Comparison of ENCODE assay signal across 19 cellular contexts in the genomic region with DNA sequence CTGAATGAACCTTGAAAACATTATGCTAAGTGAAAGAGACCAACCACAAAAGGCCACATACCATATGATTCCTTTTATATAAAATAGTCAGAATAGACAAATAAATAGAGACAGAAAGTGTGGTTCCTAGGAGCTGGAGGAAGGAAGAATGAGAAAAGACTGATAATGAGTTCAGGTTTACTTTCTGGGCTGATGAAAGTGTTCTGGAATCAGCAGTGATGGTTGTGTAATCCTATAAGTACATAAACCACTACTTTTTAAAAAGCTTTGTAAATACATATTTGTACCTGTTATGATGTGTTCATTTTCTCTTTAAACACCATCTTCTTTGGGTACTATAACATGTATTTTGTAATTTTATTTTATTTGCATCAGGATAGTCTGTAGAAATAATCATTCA. TPM values are rescaled to one million over a fixed set of nuclear protein-coding genes. Genes with fewer than 3 reads are reported as not detected.
A peak's percentile ranks its signal among the peaks of the same experiment; 100 is the strongest.
DNase-seq lines count a peak whose midpoint lies in the region; ATAC-seq, FAIRE-seq and TF ChIP-seq lines count a peak whose summit lies in the region.
"Had no signal": no experiment of that assay in that cellular context is flagged by ENCODE, and none has a peak within 500 bp of the region (broad histone marks: within the 10 kb centered on the region; RNA-seq: fewer than 3 reads in every experiment).

No MANE protein-coding gene starts in this region.

- POLR2A ChIA-PET in HepG2 (lab: Yijun Ruan, JAX) = no interaction called here

- H2AFZ ChIP-seq in HepG2 (ENCODE audit: low read length) = no peak overlapping the region
- no peak overlapping the region for H2AFZ ChIP-seq in astrocyte (ENCODE audit: low read depth, low read length)
- H2AFZ ChIP-seq: GM23338 had no signal

- no peaks in the 10 kb centered on the region for H3K79me2 ChIP-seq in HepG2 (ENCODE audit: insufficient read depth, low read length)
- H3K79me2 ChIP-seq in astrocyte (ENCODE audit: insufficient read depth, low read length) = no peaks in the 10 kb centered on the region

- no peak overlapping the region for H3K9ac ChIP-seq in HepG2 (ENCODE audit: insufficient read depth, low read depth, low read length)
- H3K9ac ChIP-seq in astrocyte (ENCODE audit: low read length) = no peak overlapping the region
- H3K9ac ChIP-seq: BLaER1 treated with 17β-estradiol and CSF1 and Interleukin-3, amounts not matched to agents 10 nM and 100 nM had no signal

- H3K4me1 Mint-ChIP-seq in astrocyte (ENCODE audit: low read depth, unreplicated experiment) = no peaks in the 10 kb centered on the region
- H3K4me1 Mint-ChIP-seq: CD4-positive, CD25-positive, alpha-beta regulatory T cell had no signal

- ATAC-seq in right lobe of liver (peak; percentile 28 to 72 (median 50)), HepG2 (no peak), left lung (peak; percentile 19)
- ATAC-seq: GM12878, GM23338 had no signal

- no peak for TF ChIP-seq EP300 in HepG2 (IDR thresholded peaks at IDR 0.05; ENCODE audit: low read depth in 2 of 2, low read length in 2 of 2)
- no peak for TF ChIP-seq EP300 in HepG2 (CRISPR knock-in tag; IDR thresholded peaks at IDR 0.05; ENCODE audit: borderline replicate concordance)

- no peak overlapping the region for H3K27ac ChIP-seq in right lobe of liver
- H3K27ac ChIP-seq in HepG2 (ENCODE audit: extremely low read length, insufficient read depth, low read length) = no peak overlapping the region
- H3K27ac ChIP-seq in astrocyte (ENCODE audit: low read depth, low read length) = no peak overlapping the region
- H3K27ac ChIP-seq in left lung = no peak overlapping the region
- H3K27ac ChIP-seq: BLaER1 treated with 17β-estradiol and CSF1 and Interleukin-3, amounts not matched to agents 10 nM and 100 nM; HL-60 had no signal

- TF ChIP-seq RAD21 in HepG2 (CRISPR knock-in tag; IDR thresholded peaks at IDR 0.05) = no peak

- H3K4me2 ChIP-seq in HepG2 (ENCODE audit: low read depth, low read length) = no peak overlapping the region
- no peak overlapping the region for H3K4me2 ChIP-seq in astrocyte (ENCODE audit: low read length)
- H3K4me2 ChIP-seq: BLaER1 treated with 17β-estradiol and CSF1 and Interleukin-3, amounts not matched to agents 10 nM and 100 nM; GM23338 had no signal

- H4K20me1 ChIP-seq in HepG2 (ENCODE audit: insufficient read depth, low read length) (no peaks in the 10 kb centered on the region), astrocyte (ENCODE audit: insufficient read depth, low read length) (no peaks in the 10 kb centered on the region)

- H3K27me3 Mint-ChIP-seq in astrocyte (ENCODE audit: low read depth, unreplicated experiment) = no peaks in the 10 kb centered on the region
- H3K27me3 Mint-ChIP-seq: CD4-positive, CD25-positive, alpha-beta regulatory T cell had no signal

- H3K27ac Mint-ChIP-seq in astrocyte (ENCODE audit: unreplicated experiment) = no peak overlapping the region
- H3K27ac Mint-ChIP-seq: CD4-positive, CD25-positive, alpha-beta regulatory T cell; GM23338 had no signal

- no peaks in the 10 kb centered on the region for H3K9me3 Mint-ChIP-seq in astrocyte (ENCODE audit: unreplicated experiment)
- H3K9me3 Mint-ChIP-seq: CD4-positive, CD25-positive, alpha-beta regulatory T cell; GM23338 had no signal

- H3K4me3 Mint-ChIP-seq in astrocyte (ENCODE audit: unreplicated experiment) = no peak overlapping the region
- H3K4me3 Mint-ChIP-seq: CD4-positive, CD25-positive, alpha-beta regulatory T cell; GM23338 had no signal

- BruUV-seq in HepG2 (replicated peaks; lab: Mats Ljungman, UMichigan) = no TSS peak

- CTCF ChIA-PET in HepG2 (lab: Yijun Ruan, JAX; ENCODE audit: low intra/inter-chr PET ratio, low total read pairs) = no interaction called here

- H3K27me3 ChIP-seq in right lobe of liver = no peaks in the 10 kb centered on the region
- H3K27me3 ChIP-seq in HepG2 (ENCODE audit: control insufficient read depth in 1 of 2, insufficient read depth in 2 of 2, low read length in 2 of 2) = no peaks in the 10 kb centered on the region
- H3K27me3 ChIP-seq in astrocyte (ENCODE audit: insufficient read depth, low read length) = no peaks in the 10 kb centered on the region
- H3K27me3 ChIP-seq in left lung = no peaks in the 10 kb centered on the region

- TF ChIP-seq POLR2A in right lobe of liver (IDR thresholded peaks at IDR 0.05) (no peak), HepG2 (IDR thresholded peaks at IDR 0.05; ENCODE audit: insufficient read depth in 1 of 2, low read depth in 2 of 2, low read length in 2 of 2) (no peak)

- no peaks in the 10 kb centered on the region for H3K36me3 Mint-ChIP-seq in astrocyte (ENCODE audit: low read depth, unreplicated experiment)
- H3K36me3 Mint-ChIP-seq: CD4-positive, CD25-positive, alpha-beta regulatory T cell had no signal

- H3K9me3 ChIP-seq in right lobe of liver (no peaks in the 10 kb centered on the region), HepG2 (ENCODE audit: low read length) (no peaks in the 10 kb centered on the region), astrocyte (ENCODE audit: insufficient read depth, low read depth, low read length) (no peaks in the 10 kb centered on the region), left lung (no peaks in the 10 kb centered on the region)
- H3K9me3 ChIP-seq: BLaER1 treated with 17β-estradiol and CSF1 and Interleukin-3, amounts not matched to agents 10 nM and 100 nM had no signal

- H3K36me3 ChIP-seq in right lobe of liver (no peaks in the 10 kb centered on the region), HepG2 (replicated peaks in 1 of 2; ENCODE audit: control insufficient read depth in 1 of 2, insufficient read depth in 2 of 2, low read length in 2 of 2) (no peaks in the 10 kb centered on the region), astrocyte (ENCODE audit: insufficient read depth, low read length) (no peaks in the 10 kb centered on the region), left lung (no peaks in the 10 kb centered on the region)
- H3K36me3 ChIP-seq: BLaER1 treated with 17β-estradiol and CSF1 and Interleukin-3, amounts not matched to agents 10 nM and 100 nM had no signal

- H3K4me3 ChIP-seq in right lobe of liver (no peak overlapping the region), HepG2 (replicated peaks in 1 of 3; ENCODE audit: insufficient read depth in 1 of 3, low read depth in 2 of 3, low read length in 3 of 3) (no peak overlapping the region), astrocyte (ENCODE audit: insufficient read depth, low read depth, low read length) (no peak overlapping the region), left lung (no peak overlapping the region)
- H3K4me3 ChIP-seq: BLaER1 treated with 17β-estradiol and CSF1 and Interleukin-3, amounts not matched to agents 10 nM and 100 nM; GM12878; GM23338 had no signal

- FAIRE-seq in HepG2 (lab: Jason Lieb, UNC) (no peak), astrocyte (lab: Jason Lieb, UNC) (peak; percentile 96)
- FAIRE-seq: GM12878, GM18507 had no signal

- TF ChIP-seq CTCF in right lobe of liver (IDR thresholded peaks at IDR 0.05) = no peak
- TF ChIP-seq CTCF in HepG2 (CRISPR knock-in tag; IDR thresholded peaks at IDR 0.05) = no peak
- TF ChIP-seq CTCF in astrocyte (IDR thresholded peaks at IDR 0.05; ENCODE audit: insufficient read depth, low read depth, low read length) = no peak
- TF ChIP-seq CTCF in left lung (IDR thresholded peaks at IDR 0.05) = no peak

- DNase-seq in right lobe of liver = no peak
- no peak for DNase-seq in HepG2 (ENCODE audit: low spot score)
- no peak for DNase-seq in astrocyte (ENCODE audit: low read depth)
- DNase-seq in left lung = no peak
- no peak for DNase-seq in NCI-H2171 (lab: John Stamatoyannopoulos, UW)
- DNase-seq in UCSD-AML1 (lab: John Stamatoyannopoulos, UW; ENCODE audit: unreplicated experiment) = no peak
- no peak for DNase-seq in stimulated activated CD4-positive, alpha-beta T cell treated with anti-CD3 and anti-CD28 coated beads, Interleukin-2, amount 100 ng/mL, for 24 hours
- DNase-seq: 8988T; ACHN; Calu3; CD4-positive, CD25-positive, alpha-beta regulatory T cell; DMS 273 treated with DMSO at 0.1 percent for 48 hours; H7 had no signal

- H3K4me1 ChIP-seq in right lobe of liver (no peaks in the 10 kb centered on the region), HepG2 (ENCODE audit: insufficient read depth, low read length) (no peaks in the 10 kb centered on the region), astrocyte (ENCODE audit: insufficient read depth, low read length) (no peaks in the 10 kb centered on the region), left lung (no peaks in the 10 kb centered on the region)
- H3K4me1 ChIP-seq: BLaER1 treated with 17β-estradiol and CSF1 and Interleukin-3, amounts not matched to agents 10 nM and 100 nM had no signal

- in situ Hi-C loops in HepG2 (cut with HindIII; ENCODE audit: extremely low pct_ligation_motif_present, low pct_unique_long_range_greater_than_20kb) = no loop called here

- intact Hi-C loops in right lobe of liver (cut with DNase I) (no loop called here), HepG2 (cut with micrococcal nuclease; ENCODE audit: unreplicated experiment) (no loop called here), left lung (cut with DNase I) (no loop called here)

RNA-seq across cellular contexts. Expression of a gene that starts 20.6 kb away (rescaled TPM):
- total RNA-seq in right lobe of liver = 10 to 100 TPM; 13.3 to 42.1 (median 23.1) TPM
- 38.0 and 53.3 TPM in 2 replicates for total RNA-seq in HepG2 (2016; rRNA removed; fragmentation: Illumina TruSeq; extraction: Trizol)
- total RNA-seq in HepG2 (2016; cell fraction: cytosol; rRNA removed; fragmentation: Illumina TruSeq; extraction: Trizol; ENCODE audit: low read depth) = 14.2 and 15.4 TPM in 2 replicates
- 38.2 and 51.8 TPM in 2 replicates for total RNA-seq in HepG2 (2016; cell fraction: insoluble cytoplasmic fraction; rRNA removed; fragmentation: Illumina TruSeq; extraction: Trizol)
- total RNA-seq in HepG2 (2016; cell fraction: membrane; rRNA removed; fragmentation: Illumina TruSeq; extraction: Trizol) = 14.3 and 19.0 TPM in 2 replicates
- 16.5 and 17.3 TPM in 2 replicates for total RNA-seq in HepG2 (2016; cell fraction: nucleus; rRNA removed; fragmentation: Illumina TruSeq; extraction: Trizol)
- polyA plus RNA-seq in HepG2 (2011; rRNA removed) = 7.7 and 12.2 TPM in 2 replicates
- polyA plus RNA-seq in HepG2 (2011; cell fraction: cytosol; rRNA removed) = 8.5 and 9.1 TPM in 2 replicates
- 2.2 and 3.0 TPM in 2 replicates for polyA plus RNA-seq in HepG2 (2011; cell fraction: nucleus; rRNA removed)
- 15.9 and 17.9 TPM in 2 replicates for polyA plus RNA-seq in HepG2 (2012)
- polyA plus RNA-seq in HepG2 (2016; cell fraction: cytosol; fragmentation: Illumina TruSeq; extraction: Trizol; ENCODE audit: low read depth) = 12.3 and 13.7 TPM in 2 replicates
- polyA plus RNA-seq in HepG2 (2016; cell fraction: insoluble cytoplasmic fraction; fragmentation: Illumina TruSeq; extraction: Trizol; ENCODE audit: low read depth) = 47.9 and 50.6 TPM in 2 replicates
- polyA plus RNA-seq in HepG2 (2016; cell fraction: membrane; fragmentation: Illumina TruSeq; extraction: Trizol; ENCODE audit: low read depth) = 14.0 and 14.3 TPM in 2 replicates
- polyA plus RNA-seq in HepG2 (2016; cell fraction: nucleus; fragmentation: Illumina TruSeq; extraction: Trizol; ENCODE audit: insufficient read depth, low read depth) = 18.1 and 26.3 TPM in 2 replicates
- 3.3 and 25.0 TPM in 2 replicates for polyA minus RNA-seq in HepG2 (2011; rRNA and poly(A)+ RNA removed; ENCODE audit: low replicate concordance)
- polyA minus RNA-seq in HepG2 (2011; cell fraction: cytosol; rRNA and poly(A)+ RNA removed) = 3.9 and 4.1 TPM in 2 replicates
- polyA minus RNA-seq in HepG2 (2011; cell fraction: nucleus; rRNA and poly(A)+ RNA removed) = 5.3 and 6.8 TPM in 2 replicates
- total RNA-seq in astrocyte = 5.0 and 5.5 TPM in 2 replicates
- 10 to 100 TPM; 16.5 to 32.7 TPM for total RNA-seq in left lung
- total RNA-seq: CD4-positive, CD25-positive, alpha-beta regulatory T cell had no signal

RNA-seq across cellular contexts. Expression of a gene that starts 28.1 kb away (rescaled TPM):
- total RNA-seq in right lobe of liver (1 to 10 TPM in 1 of 6 experiments, under 1 TPM in 5; 0.33 to 1.7 (median 0.45) TPM), HepG2 (2016; rRNA removed; fragmentation: Illumina TruSeq; extraction: Trizol) (not detected in 2 replicates), astrocyte (not detected in 2 replicates), left lung (1 to 10 TPM; 2.6 to 3.8 TPM)
- total RNA-seq in HepG2 (2016; cell fraction: cytosol; rRNA removed; fragmentation: Illumina TruSeq; extraction: Trizol; ENCODE audit: low read depth) = not detected in 2 replicates
- not detected in 2 replicates for total RNA-seq in HepG2 (2016; cell fraction: insoluble cytoplasmic fraction; rRNA removed; fragmentation: Illumina TruSeq; extraction: Trizol)
- total RNA-seq in HepG2 (2016; cell fraction: membrane; rRNA removed; fragmentation: Illumina TruSeq; extraction: Trizol) = not detected in 2 replicates
- not detected in 2 replicates for total RNA-seq in HepG2 (2016; cell fraction: nucleus; rRNA removed; fragmentation: Illumina TruSeq; extraction: Trizol)
- polyA plus RNA-seq in HepG2 (2011; rRNA removed) = not detected in 2 replicates
- polyA plus RNA-seq in HepG2 (2011; cell fraction: cytosol; rRNA removed) = not detected in 2 replicates
- not detected in 2 replicates for polyA plus RNA-seq in HepG2 (2011; cell fraction: nucleus; rRNA removed)
- polyA plus RNA-seq in HepG2 (2012) = not detected in 2 replicates
- polyA plus RNA-seq in HepG2 (2016; cell fraction: cytosol; fragmentation: Illumina TruSeq; extraction: Trizol; ENCODE audit: low read depth) = not detected in 2 replicates
- polyA plus RNA-seq in HepG2 (2016; cell fraction: insoluble cytoplasmic fraction; fragmentation: Illumina TruSeq; extraction: Trizol; ENCODE audit: low read depth) = not detected in 2 replicates
- not detected in 2 replicates for polyA plus RNA-seq in HepG2 (2016; cell fraction: membrane; fragmentation: Illumina TruSeq; extraction: Trizol; ENCODE audit: low read depth)
- polyA plus RNA-seq in HepG2 (2016; cell fraction: nucleus; fragmentation: Illumina TruSeq; extraction: Trizol; ENCODE audit: insufficient read depth, low read depth) = not detected in 2 replicates
- not detected in 2 replicates for polyA minus RNA-seq in HepG2 (2011; rRNA and poly(A)+ RNA removed; ENCODE audit: low replicate concordance)
- polyA minus RNA-seq in HepG2 (2011; cell fraction: cytosol; rRNA and poly(A)+ RNA removed) = not detected in 2 replicates
- not detected in 2 replicates for polyA minus RNA-seq in HepG2 (2011; cell fraction: nucleus; rRNA and poly(A)+ RNA removed)
- total RNA-seq: Calu3; CD4-positive, CD25-positive, alpha-beta regulatory T cell; G401; GM12878; GM23338; H7 had no signal
- polyA plus RNA-seq: CD4-positive, CD25-positive, alpha-beta regulatory T cell; GM12878; GM23338 had no signal
